10 cellular contexts compared by ENCODE assay signal in the genomic region with DNA sequence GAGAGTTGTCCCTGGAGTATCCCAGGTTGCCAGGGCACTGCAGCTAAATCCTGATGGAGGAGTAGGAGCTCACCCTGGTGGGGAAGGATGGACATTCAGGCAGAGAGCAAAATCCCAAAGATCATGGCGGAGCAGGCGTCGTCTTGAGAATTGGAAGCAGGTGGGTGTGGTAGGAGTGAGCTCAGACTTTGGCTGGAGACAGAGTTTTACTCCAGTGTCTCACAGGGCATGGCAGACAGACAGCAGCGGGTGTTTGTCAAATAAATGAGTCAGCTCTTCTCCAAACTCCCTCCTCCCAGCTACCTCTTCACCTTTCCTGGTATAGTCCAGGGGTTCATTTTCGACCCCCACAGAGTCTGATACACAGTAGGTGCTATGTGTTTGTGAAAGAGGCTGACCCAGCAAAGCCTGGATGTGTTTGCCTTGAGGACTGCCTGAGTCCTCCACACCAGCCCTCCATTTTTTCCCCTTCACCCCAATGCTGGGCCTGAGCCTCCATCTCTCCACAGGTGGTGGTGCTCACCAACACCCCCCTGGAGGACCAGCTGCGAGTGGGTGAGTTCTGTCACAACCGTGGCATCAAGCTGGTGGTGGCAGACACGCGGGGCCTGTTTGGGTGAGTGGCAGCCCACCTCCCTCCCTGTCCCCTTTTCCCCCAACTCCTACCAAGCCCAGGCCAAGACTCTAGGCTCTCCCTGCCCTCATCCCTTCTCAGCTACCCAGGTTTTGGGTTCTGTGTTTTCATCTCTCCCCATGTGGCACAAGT. TPM values are rescaled to one million over a fixed set of nuclear protein-coding genes. Genes with fewer than 3 reads are reported as not detected.
A peak's percentile ranks its signal among the peaks of the same experiment; 100 is the strongest.
DNase-seq lines count a peak whose midpoint lies in the region; ATAC-seq and TF ChIP-seq lines count a peak whose summit lies in the region.
"Had no signal": no experiment of that assay in that cellular context is flagged by ENCODE, and none has a peak within 500 bp of the region (broad histone marks: within the 10 kb centered on the region; RNA-seq: fewer than 3 reads in every experiment).

No MANE protein-coding gene starts in this region.

- H3K4me2 ChIP-seq in PC-3 (ENCODE audit: low read length) (peak overlapping the region; percentile 60), osteoblast (ENCODE audit: insufficient read depth, low read length) (no peak overlapping the region)

- H3K36me3 ChIP-seq in PC-3 (ENCODE audit: low read depth, low read length) (peaks cover 65% of the 10 kb centered on the region), esophagus squamous epithelium (peaks cover 50 to 77% (median 65%) of the 10 kb centered on the region in 3 donors), osteoblast (ENCODE audit: insufficient read depth, low read length) (peaks cover 75% of the 10 kb centered on the region)

- no peak overlapping the region for H3K4me3 ChIP-seq in PC-3 (ENCODE audit: low read length)
- no peak overlapping the region for H3K4me3 ChIP-seq in esophagus squamous epithelium
- no peak overlapping the region for H3K4me3 ChIP-seq in osteoblast (ENCODE audit: insufficient read depth, low read length)

- WGBS in esophagus squamous epithelium, 2 donors, result 56 to 61% methylated on average over 5 to 8 of the region's 9 CpGs

- CTCF ChIA-PET in PC-3 (lab: Charles Lee), result interaction anchor here (0.5 to 1.2 kb wide), 13 partner anchors 9 to 338 kb away, joined by 3 to 9 read pairs (median 3); partner anchors contain the start of genes NDUFB11 and RBM10

- H3F3A ChIP-seq in PC-3 (ENCODE audit: low read length, unreplicated experiment), result peaks cover 4% of the 10 kb centered on the region

- peaks cover 4 to 63% (median 37%) of the 10 kb centered on the region in 3 donors for H3K36me3 Mint-ChIP-seq in immature natural killer cell

- H3K27me3 ChIP-seq in PC-3 (ENCODE audit: low read length) (no peaks in the 10 kb centered on the region), esophagus squamous epithelium (no peaks in the 10 kb centered on the region), osteoblast (ENCODE audit: insufficient read depth, low read length) (no peaks in the 10 kb centered on the region)

- DNase-seq in Daoy (ENCODE audit: low read depth) (peak; percentile 27), PC-3 (peak; percentile 88), esophagus squamous epithelium (lab: John Stamatoyannopoulos, UW) (no peak), osteoblast (ENCODE audit: insufficient read length, low spot score, missing footprints) (peak; percentile 88), immature natural killer cell (no peak), KG1 (lab: John Stamatoyannopoulos, UW) (no peak), T-helper 1 cell (no peak)
- DNase-seq: activated T-cell treated with anti-CD3 and anti-CD28 coated beads, Interleukin-2, amount 50 U/mL, for 48 hours; NCI-H1105 had no signal

- H3K4me1 Mint-ChIP-seq in immature natural killer cell, result peaks cover 29 to 38% of the 10 kb centered on the region in 2 donors

- H3K4me1 ChIP-seq in PC-3 (ENCODE audit: insufficient read depth, low read length), result peaks cover 32% of the 10 kb centered on the region
- H3K4me1 ChIP-seq in esophagus squamous epithelium, result peaks cover 6 to 57% (median 28%) of the 10 kb centered on the region in 3 donors
- peaks cover 28% of the 10 kb centered on the region for H3K4me1 ChIP-seq in osteoblast (ENCODE audit: insufficient read depth, low read length)

- H3K4me3 Mint-ChIP-seq in immature natural killer cell, result no peak overlapping the region

- peaks cover 31% of the 10 kb centered on the region for H4K20me1 ChIP-seq in PC-3 (ENCODE audit: low read length)
- H4K20me1 ChIP-seq in osteoblast (ENCODE audit: insufficient read depth, low read length), result peaks cover 84% of the 10 kb centered on the region

- peak overlapping the region; percentile 76 for H3K27ac ChIP-seq in PC-3 (ENCODE audit: low read length)
- peak overlapping the region; percentile 68 to 85 (median 80) for H3K27ac ChIP-seq in esophagus squamous epithelium
- H3K27ac ChIP-seq in osteoblast (ENCODE audit: low read depth, low read length), result peak overlapping the region; percentile 6

- H3K9me2 ChIP-seq in PC-3 (replicated peaks; ENCODE audit: low read length), result no peaks in the 10 kb centered on the region

- no TSS peak for BruUV-seq in PC-3 (replicated peaks; lab: Mats Ljungman, UMichigan)

- H2AFZ ChIP-seq in PC-3 (ENCODE audit: low read length), result no peak overlapping the region
- H2AFZ ChIP-seq in osteoblast (ENCODE audit: low read length), result no peak overlapping the region

- intact Hi-C loops in PC-3 (cut with micrococcal nuclease) (no loop called here), esophagus squamous epithelium (cut with DNase I) (loop anchor here (10.0 kb wide), 1 partner anchor 184 kb away; no protein-coding TSS in a partner anchor)

- 0 out of 2 replicates have a peak overlapping the region, but pooled peaks have one; percentile 31 for H3K9ac ChIP-seq in PC-3 (ENCODE audit: low read length)

- POLR2A ChIA-PET in PC-3 (lab: Charles Lee; ENCODE audit: unreplicated experiment), result interaction anchor here (0.6 to 1.0 kb wide), 4 partner anchors 9 to 77 kb away, joined by 3 to 9 read pairs (median 7); partner anchors contain the start of gene CDK16

- ATAC-seq in PC-3 (peak; percentile 93), HG03175 (IDR thresholded peaks at IDR 0.05; ENCODE audit: unreplicated experiment) (no peak)

- TF ChIP-seq POLR2A in esophagus squamous epithelium (IDR thresholded peaks at IDR 0.05), result no peak

- peaks cover 0 to 8% (median 0%) of the 10 kb centered on the region in 3 donors for H3K27me3 Mint-ChIP-seq in immature natural killer cell (ENCODE audit: low read depth in 3 of 3)

- H3K79me2 ChIP-seq in PC-3 (ENCODE audit: low read length) (peaks cover 56% of the 10 kb centered on the region), osteoblast (ENCODE audit: insufficient read depth, low read length) (peaks cover 60% of the 10 kb centered on the region)

- peak overlapping the region in 1 of 6 donors; percentile 59 for H3K27ac Mint-ChIP-seq in immature natural killer cell

- peak; percentile 57 for TF ChIP-seq CTCF in PC-3 (conservative IDR thresholded peaks at IDR 0.05; ENCODE audit: low read depth, low read length)
- peak in 5 of 6 experiments; percentile 7 to 53 (median 17) for TF ChIP-seq CTCF in esophagus squamous epithelium (IDR thresholded peaks at IDR 0.05)
- TF ChIP-seq CTCF in osteoblast (IDR thresholded peaks at IDR 0.05; ENCODE audit: extremely low read depth, low read depth, low read length), result peak; percentile 59

- H3K9me3 ChIP-seq in PC-3 (ENCODE audit: low read length) (no peaks in the 10 kb centered on the region), esophagus squamous epithelium (no peaks in the 10 kb centered on the region), osteoblast (ENCODE audit: low read depth, low read length) (no peaks in the 10 kb centered on the region)

- H3K9me3 Mint-ChIP-seq in immature natural killer cell, result no peaks in the 10 kb centered on the region

RNA-seq across cellular contexts. Expression of gene UBA1, which starts 6.9 kb away (rescaled TPM):
- 122 and 130 TPM in 2 replicates for total RNA-seq in Daoy (2014; rRNA removed; shearing (Covaris generic))
- 282 and 299 TPM in 2 replicates for total RNA-seq in PC-3 (2014; rRNA removed)
- total RNA-seq in esophagus squamous epithelium, result 100 to 1,000 TPM; 126 to 238 (median 153) TPM
- 142 and 150 TPM in 2 replicates for total RNA-seq in osteoblast
- polyA plus RNA-seq in immature natural killer cell, result 100 to 1,000 TPM; 146 to 205 (median 167) TPM

RNA-seq across cellular contexts. Expression of gene CDK16, which starts 17.9 kb away (rescaled TPM):
- 54.4 and 64.9 TPM in 2 replicates for total RNA-seq in Daoy (2014; rRNA removed; shearing (Covaris generic))
- total RNA-seq in PC-3 (2014; rRNA removed), result 155 and 208 TPM in 2 replicates
- 100 to 1,000 TPM in 2 of 4 donors, 10 to 100 TPM in 2; 78.1 to 115 (median 99.4) TPM for total RNA-seq in esophagus squamous epithelium
- 61.2 and 65.4 TPM in 2 replicates for total RNA-seq in osteoblast
- polyA plus RNA-seq in immature natural killer cell, result 10 to 100 TPM in 1 of 3 donors, 1 to 10 TPM in 2; 3.0 to 16.6 (median 4.7) TPM

RNA-seq across cellular contexts. Expression of gene USP11, which starts 32.2 kb away (rescaled TPM):
- 41.3 and 49.2 TPM in 2 replicates for total RNA-seq in Daoy (2014; rRNA removed; shearing (Covaris generic))
- 31.3 and 37.3 TPM in 2 replicates for total RNA-seq in PC-3 (2014; rRNA removed)
- 10 to 100 TPM in 3 of 4 donors, 1 to 10 TPM in 1; 6.6 to 26.9 (median 21.3) TPM for total RNA-seq in esophagus squamous epithelium
- 28.2 and 31.8 TPM in 2 replicates for total RNA-seq in osteoblast
- polyA plus RNA-seq in immature natural killer cell, result 100 to 1,000 TPM in 1 of 3 donors, 10 to 100 TPM in 2; 70.8 to 112 (median 96.5) TPM

RNA-seq across cellular contexts. Expression of gene RBM10, which starts 55.5 kb away (rescaled TPM):
- 58.6 and 60.9 TPM in 2 replicates for total RNA-seq in Daoy (2014; rRNA removed; shearing (Covaris generic))
- 71.5 and 87.0 TPM in 2 replicates for total RNA-seq in PC-3 (2014; rRNA removed)
- 10 to 100 TPM; 28.1 to 35.6 (median 28.6) TPM for total RNA-seq in esophagus squamous epithelium
- total RNA-seq in osteoblast, result 29.2 and 32.9 TPM in 2 replicates
- polyA plus RNA-seq in immature natural killer cell, result 10 to 100 TPM; 15.1 to 34.1 (median 18.0) TPM

RNA-seq across cellular contexts. Expression of gene NDUFB11, which starts 56.1 kb away (rescaled TPM):
- total RNA-seq in Daoy (2014; rRNA removed; shearing (Covaris generic)), result 91.7 and 137 TPM in 2 replicates
- total RNA-seq in PC-3 (2014; rRNA removed), result 164 and 258 TPM in 2 replicates
- total RNA-seq in esophagus squamous epithelium, result 10 to 100 TPM; 41.4 to 74.6 (median 59.8) TPM
- total RNA-seq in osteoblast, result 43.1 and 45.4 TPM in 2 replicates
- 100 to 1,000 TPM; 124 to 208 (median 151) TPM for polyA plus RNA-seq in immature natural killer cell

Comparison
In these comparisons a context has a peak if more than half of its experiments do, and no peak if none do; other contexts are left out.
1. DNase-seq: peak in Daoy (single experiment), PC-3 (single experiment) and osteoblast (single experiment); none in esophagus squamous epithelium (single experiment), immature natural killer cell (0 of 3), KG1 (single experiment) and T-helper 1 cell (0 of 5).
2. H3K27ac ChIP-seq: peak in every context shown above with its lines; median percentile 80 in esophagus squamous epithelium; 76 in PC-3; 6 in osteoblast.
3. Peak in every context shown above with its lines, with median percentiles within 50 percentile points of each other: CTCF ChIP-seq.